10 cellular contexts compared by ENCODE assay signal in genomic region chr11:26593686-26594085, GRCh38. TPM values are rescaled to one million over a fixed set of nuclear protein-coding genes. Genes with fewer than 3 reads are reported as not detected.
"Had no signal": no experiment of that assay in that cellular context is flagged by ENCODE, and none has a peak within 500 bp of the region (broad histone marks: within the 10 kb centered on the region; RNA-seq: fewer than 3 reads in every experiment).

No MANE protein-coding gene starts in this region.

- H3K4me3 ChIP-seq: GM23338 had no signal

- H3K27ac ChIP-seq: HL-60, KMS-11 had no signal

- H3K9me3 Mint-ChIP-seq: GM23338 had no signal

- H3K27ac Mint-ChIP-seq: GM23338, IgD-negative memory B cell had no signal

- H3K27me3 Mint-ChIP-seq: IgD-negative memory B cell had no signal

- ATAC-seq: GM23338, HepG2 had no signal

- H2AFZ ChIP-seq: GM23338 had no signal

- DNase-seq: H9, HCEC 1CT, KBM-7 had no signal

- H3K36me3 Mint-ChIP-seq: IgD-negative memory B cell had no signal

- H3K4me3 Mint-ChIP-seq: GM23338, H9, IgD-negative memory B cell had no signal

- H3K4me1 Mint-ChIP-seq: GM23338, IgD-negative memory B cell had no signal

- H3K4me2 ChIP-seq: GM23338, KMS-11 had no signal

RNA-seq across cellular contexts. Expression of gene MUC15, which starts 21.6 kb away (rescaled TPM):
- total RNA-seq: GM23338, H1, H9, HT1080 had no signal
- polyA plus RNA-seq: GM23338, H1, IgD-negative memory B cell had no signal
